ENCODE assay signal across 24 cellular contexts in genomic region chr12:70555081-70555480, GRCh38.
A peak's percentile ranks its signal among the peaks of the same experiment; 100 is the strongest.
DNase-seq lines count a peak whose midpoint lies in the region; ATAC-seq and TF ChIP-seq lines count a peak whose summit lies in the region.
"Had no signal": no experiment of that assay in that cellular context is flagged by ENCODE, and none has a peak within 500 bp of the region (broad histone marks: within the 10 kb centered on the region; RNA-seq: fewer than 3 reads in every experiment).

No MANE protein-coding gene starts in this region.

- no peaks in the 10 kb centered on the region for H3K9me3 ChIP-seq in neuron (ENCODE audit: low read length)
- no peaks in the 10 kb centered on the region for H3K9me3 ChIP-seq in WERI-Rb-1 (ENCODE audit: severe bottlenecking)
- H3K9me3 ChIP-seq: Caco-2, MG63, SJCRH30 had no signal

- H3K36me3 ChIP-seq in neuron (ENCODE audit: insufficient read depth, low read length) (no peaks in the 10 kb centered on the region), WERI-Rb-1 (no peaks in the 10 kb centered on the region)
- H3K36me3 ChIP-seq: MG63, SJCRH30 had no signal

- DNase-seq in caudate nucleus (lab: John Stamatoyannopoulos, UW) (no peak), left kidney (ENCODE audit: low read depth, low spot score) (peak; percentile 53), HEK293T (ENCODE audit: extremely low spot score) (no peak), WERI-Rb-1 (no peak)
- no peak for DNase-seq in stimulated activated CD4-positive, alpha-beta T cell treated with anti-CD3 and anti-CD28 coated beads, Interleukin-12 subunit alpha, Interleukin-12 subunit beta, amount 100 ng/mL, for 4 hours
- DNase-seq: C1 segment of cervical spinal cord; Caco-2; CD8-positive, alpha-beta T cell; GDM1; IMR-90; KG1; MG63; NCI-H1105 treated with DMSO at 0.1 percent for 48 hours; NCI-H146; NCI-H1930; NCI-H2107; NCI-H524; NCI-H82; PC-9; SJCRH30 had no signal

- TF ChIP-seq CTCF in WERI-Rb-1 (IDR thresholded peaks at IDR 0.05; ENCODE audit: low read depth, low read length): no peak

- H3K4me3 ChIP-seq in neuron (ENCODE audit: low read length): no peak overlapping the region
- H3K4me3 ChIP-seq in WERI-Rb-1 (ENCODE audit: low read depth, low read length): no peak overlapping the region
- H3K4me3 ChIP-seq: MG63, PC-9, SJCRH30 had no signal

- CTCF ChIA-PET in HEK293T (lab: Yijun Ruan, JAX): no interaction called here

- H3K27ac ChIP-seq in caudate nucleus (ENCODE audit: low read depth, low read length) (peak overlapping the region; percentile 93), WERI-Rb-1 (no peak overlapping the region)
- H3K27ac ChIP-seq: PC-9, SJCRH30 had no signal

- peaks cover 5% of the 10 kb centered on the region for H3K4me1 ChIP-seq in neuron (ENCODE audit: insufficient read depth, low read length)
- H3K4me1 ChIP-seq: Caco-2, SJCRH30 had no signal

- H2AFZ ChIP-seq in neuron (ENCODE audit: low read depth, low read length): peak overlapping the region; percentile 11
- H2AFZ ChIP-seq: PC-9 had no signal

- no peaks in the 10 kb centered on the region for H3K27me3 ChIP-seq in neuron (ENCODE audit: insufficient read depth, low read length)
- no peaks in the 10 kb centered on the region for H3K27me3 ChIP-seq in WERI-Rb-1 (ENCODE audit: insufficient read depth, low read depth, severe bottlenecking)
- H3K27me3 ChIP-seq: MG63, SJCRH30 had no signal

- no peak for ATAC-seq in HG03469 (IDR thresholded peaks at IDR 0.05; ENCODE audit: unreplicated experiment)
- ATAC-seq: CD8-positive, alpha-beta T cell; Right ventricle myocardium inferior; SK-N-SH treated with all-trans-retinoic acid at 6 μM for 48 hours had no signal

- POLR2A ChIA-PET in HEK293T (lab: Yijun Ruan, JAX): no interaction called here

TF ChIP-seq in HEK293T, 16 proteins besides CTCF, POLR2A, EP300 and RAD21:
- no peak for TF ChIP-seq LEF1 (IDR thresholded peaks at IDR 0.05; ENCODE audit: borderline replicate concordance)
- no peak for TF ChIP-seq HDGF (IDR thresholded peaks at IDR 0.05; ENCODE audit: borderline replicate concordance)
- TF ChIP-seq TARDBP (IDR thresholded peaks at IDR 0.05): no peak
- TF ChIP-seq ZNF384 (IDR thresholded peaks at IDR 0.05): no peak
- TF ChIP-seq FOXK2 (IDR thresholded peaks at IDR 0.05): no peak
- no peak for TF ChIP-seq L3MBTL2 (conservative IDR thresholded peaks at IDR 0.05)
- no peak for TF ChIP-seq SP1 (IDR thresholded peaks at IDR 0.05)
- TF ChIP-seq BHLHE40 (IDR thresholded peaks at IDR 0.05; ENCODE audit: borderline replicate concordance): no peak
- no peak for TF ChIP-seq SUZ12 (IDR thresholded peaks at IDR 0.05)
